In the genomic region with DNA sequence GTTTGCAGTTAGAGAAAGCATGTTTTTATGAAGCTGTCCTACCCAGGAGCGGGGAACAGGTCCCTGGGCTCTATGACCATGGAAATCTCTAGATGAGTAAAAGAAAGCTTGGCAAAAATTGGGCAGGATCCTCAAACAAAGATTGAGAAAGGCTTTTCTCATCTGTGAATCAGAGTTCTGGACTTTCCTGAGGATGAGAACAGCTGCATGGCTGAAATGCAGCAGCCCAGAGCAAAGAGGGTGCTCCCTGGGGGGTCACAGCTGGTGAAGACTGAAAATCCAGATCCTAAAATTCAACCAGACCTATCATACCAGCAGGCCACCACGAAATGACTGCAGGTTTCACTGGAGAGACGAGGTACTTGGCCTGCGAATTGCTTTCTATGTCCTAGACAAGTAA, we compare ENCODE assay signal across 23 cellular contexts.
DNase-seq lines count a peak whose midpoint lies in the region; TF ChIP-seq lines count a peak whose summit lies in the region.
"Had no signal": no experiment of that assay in that cellular context is flagged by ENCODE, and none has a peak within 500 bp of the region (broad histone marks: within the 10 kb centered on the region; RNA-seq: fewer than 3 reads in every experiment).

No MANE protein-coding gene starts in this region.

- H3K36me3 Mint-ChIP-seq in HFFc6 (ENCODE audit: low read depth), result no peaks in the 10 kb centered on the region
- H3K36me3 Mint-ChIP-seq: IgD-negative memory B cell had no signal

- no peak overlapping the region for H3K9ac ChIP-seq in skeletal muscle satellite cell (ENCODE audit: low read depth, low read length)
- H3K9ac ChIP-seq: BLaER1, SK-N-SH had no signal

- DNase-seq in HFFc6 (no peak), SJCRH30 (peak; percentile 48 to 53), glomerular visceral epithelial cell (ENCODE audit: extremely low spot score) (peak; percentile 17), MG63 (no peak), GF-D8 (lab: John Stamatoyannopoulos, UW) (no peak), GM20000 (ENCODE audit: low spot score) (no peak)
- DNase-seq: CD4-positive, alpha-beta T cell; COR-L47; DMS79; GOT3; MM.1S; NCI-H1092; NCI-H1436; NCI-H187 treated with DMSO at 0.1 percent for 48 hours; NCI-H2107; NCI-H2227 treated with DMSO at 0.1 percent for 48 hours; NCI-H510A; SHP77 treated with DMSO at 0.1 percent for 48 hours; SK-N-SH had no signal

- H3K27me3 ChIP-seq in SJCRH30 (no peaks in the 10 kb centered on the region), skeletal muscle satellite cell (ENCODE audit: control insufficient read depth, insufficient read depth, low read length) (no peaks in the 10 kb centered on the region), MG63 (no peaks in the 10 kb centered on the region)
- H3K27me3 ChIP-seq: BLaER1 had no signal

- H3K27ac Mint-ChIP-seq in HFFc6, result no peak overlapping the region
- H3K27ac Mint-ChIP-seq: CD4-positive, alpha-beta T cell had no signal

- H3K36me3 ChIP-seq in SJCRH30 (no peaks in the 10 kb centered on the region), skeletal muscle satellite cell (ENCODE audit: insufficient read depth, low read length) (no peaks in the 10 kb centered on the region), MG63 (no peaks in the 10 kb centered on the region)
- H3K36me3 ChIP-seq: BLaER1 had no signal

- H3K4me3 ChIP-seq in SJCRH30, result no peak overlapping the region
- no peak overlapping the region for H3K4me3 ChIP-seq in skeletal muscle satellite cell (ENCODE audit: low read length)
- H3K4me3 ChIP-seq in MG63, result no peak overlapping the region
- H3K4me3 ChIP-seq: BLaER1 had no signal

- H3K27ac ChIP-seq in SJCRH30, result no peak overlapping the region
- H3K27ac ChIP-seq: BLaER1, RWPE1 had no signal

- H3K4me1 ChIP-seq in SJCRH30 (peaks cover 15% of the 10 kb centered on the region; the same call in 1 of the 2 replicates), skeletal muscle satellite cell (ENCODE audit: control insufficient read depth, insufficient read depth, low read length) (no peaks in the 10 kb centered on the region)
- H3K4me1 ChIP-seq: BLaER1 had no signal

- H3K4me1 Mint-ChIP-seq in HFFc6 (ENCODE audit: low read depth), result peaks cover 10% of the 10 kb centered on the region; the same call in 1 of the 2 replicates

- TF ChIP-seq CTCF in HFFc6 (IDR thresholded peaks at IDR 0.05), result no peak
- TF ChIP-seq CTCF in GM20000 (IDR thresholded peaks at IDR 0.05; ENCODE audit: extremely low read depth, missing control alignments), result no peak

- peak overlapping the region; percentile 48 for H3K4me2 ChIP-seq in skeletal muscle satellite cell (ENCODE audit: low read length)
- H3K4me2 ChIP-seq: BLaER1, SK-N-SH had no signal

- H3K27me3 Mint-ChIP-seq in HFFc6 (ENCODE audit: insufficient read depth), result peaks cover 11% of the 10 kb centered on the region

- H3K9me3 ChIP-seq in SJCRH30 (replicated peaks), result peaks cover 6% of the 10 kb centered on the region
- H3K9me3 ChIP-seq in skeletal muscle satellite cell (replicated peaks; ENCODE audit: low read length), result no peaks in the 10 kb centered on the region
- H3K9me3 ChIP-seq in MG63, result no peaks in the 10 kb centered on the region
- H3K9me3 ChIP-seq: BLaER1, SK-N-SH had no signal

- no peaks in the 10 kb centered on the region for H3K9me3 Mint-ChIP-seq in HFFc6
- H3K9me3 Mint-ChIP-seq: CD4-positive, alpha-beta T cell; IgD-negative memory B cell had no signal

- peak overlapping the region; percentile 10; the same call in 1 of the 2 replicates for H3K4me3 Mint-ChIP-seq in HFFc6
- H3K4me3 Mint-ChIP-seq: CD4-positive, alpha-beta T cell; IgD-negative memory B cell had no signal

Comparison
In these comparisons a context has a peak if more than half of its experiments do, and no peak if none do; other contexts are left out.
1. DNase-seq: peak in SJCRH30 (2 of 2) and glomerular visceral epithelial cell (single experiment); none in HFFc6 (single experiment), MG63 (single experiment), GF-D8 (single experiment) and GM20000 (single experiment).